8 cellular contexts compared by ENCODE assay signal in genomic region chr18:76492669-76493212, GRCh38. TPM values are rescaled to one million over a fixed set of nuclear protein-coding genes. Genes with fewer than 3 reads are reported as not detected.
A peak's percentile ranks its signal among the peaks of the same experiment; 100 is the strongest.
DNase-seq lines count a peak whose midpoint lies in the region; ATAC-seq and TF ChIP-seq lines count a peak whose summit lies in the region.

No MANE protein-coding gene starts in this region.

- peak overlapping the region; percentile 85 to 96 (median 92) for H3K27ac Mint-ChIP-seq in CD14-positive monocyte

- ATAC-seq in GM19372 (IDR thresholded peaks at IDR 0.05; ENCODE audit: low read depth, unreplicated experiment) (peak; percentile 71), HG03520 (IDR thresholded peaks at IDR 0.05; ENCODE audit: unreplicated experiment) (peak; percentile 81), left lobe of liver (peak; percentile 78)

- H3K4me3 Mint-ChIP-seq in CD14-positive monocyte, result peak overlapping the region; percentile 88 to 93

- intact Hi-C loops in CD14-positive monocyte (cut with micrococcal nuclease), result loop anchor here (5.0 to 10.0 kb wide), 3 partner anchors 35 to 620 kb away; no protein-coding TSS in a partner anchor

- no peak for TF ChIP-seq CTCF in CD14-positive monocyte (IDR thresholded peaks at IDR 0.05)

- peaks cover 0 to 2% (median 0%) of the 10 kb centered on the region in 7 donors for H3K9me3 Mint-ChIP-seq in CD14-positive monocyte

- H3K36me3 Mint-ChIP-seq in CD14-positive monocyte, result no peaks in the 10 kb centered on the region

- DNase-seq in CD14-positive monocyte (ENCODE audit: low spot score) (peak; percentile 99), NCI-H748 (lab: John Stamatoyannopoulos, UW; ENCODE audit: unreplicated experiment) (peak; percentile 100), dermis blood vessel endothelial cell (peak; percentile 99), left lobe of liver (ENCODE audit: low spot score) (peak; percentile 100)
- peak; percentile 98 to 99 for DNase-seq in activated CD4-positive, alpha-beta T cell treated with anti-CD3 and anti-CD28 coated beads, Interleukin-2, amount 50 U/mL, for 4 hours
- DNase-seq in stimulated activated CD4-positive, alpha-beta T cell treated with anti-CD3 and anti-CD28 coated beads, Interleukin-1b, Interleukin-23, amount 100 ng/mL, for 48 hours, result peak; percentile 99

- no peaks in the 10 kb centered on the region for H3K27me3 Mint-ChIP-seq in CD14-positive monocyte (ENCODE audit: low read depth in 3 of 3)

- peaks cover 50% of the 10 kb centered on the region for H3K4me1 Mint-ChIP-seq in CD14-positive monocyte

RNA-seq across cellular contexts. Expression of gene ZNF516, which starts 2.3 kb away (rescaled TPM):
- 1 to 10 TPM; 5.0 to 8.6 TPM for polyA plus RNA-seq in CD14-positive monocyte
- total RNA-seq in dermis blood vessel endothelial cell, result 12.3 and 13.2 TPM in 2 replicates
- 16.2 TPM for total RNA-seq in left lobe of liver

Comparison
In these comparisons a context has a peak if more than half of its experiments do, and no peak if none do; other contexts are left out.
1. Peak in every context shown above with its lines: DNase-seq and ATAC-seq.